ENCODE assay signal across 7 cellular contexts in genomic region chr19:9784163-9784496, GRCh38. TPM values are rescaled to one million over a fixed set of nuclear protein-coding genes. Genes with fewer than 3 reads are reported as not detected.
A peak's percentile ranks its signal among the peaks of the same experiment; 100 is the strongest.
DNase-seq lines count a peak whose midpoint lies in the region; ATAC-seq and TF ChIP-seq lines count a peak whose summit lies in the region.
"Not testable (repeated sequence)": the region's sequence is repeated elsewhere in the genome, so short reads cannot be mapped to it uniquely, and the experiment has no call there.

No MANE protein-coding gene starts in this region.

- H3K4me3 Mint-ChIP-seq in GM23338 (peak overlapping the region; percentile 84; the same call in 2 of the 3 replicates), brain (peak overlapping the region; percentile 86 to 96 (median 90))
- H3K4me3 Mint-ChIP-seq in activated T-cell treated with anti-CD3 and anti-CD28 coated beads, Interleukin-2, amount 50 U/mL, for 24 hours, result peak overlapping the region; percentile 89

- H3K79me2 ChIP-seq in GM23338 (replicated peaks; ENCODE audit: insufficient read depth), result peaks cover 22% of the 10 kb centered on the region

- peak overlapping the region; percentile 98 for H3K27ac Mint-ChIP-seq in GM23338
- peak overlapping the region; percentile 94 for H3K27ac Mint-ChIP-seq in activated T-cell treated with anti-CD3 and anti-CD28 coated beads, Interleukin-2, amount 50 U/mL, for 24 hours
- peak overlapping the region; percentile 97 to 99 (median 98) for H3K27ac Mint-ChIP-seq in brain

- not testable (repeated sequence) for ATAC-seq in GM23338, Panc1

- CTCF ChIA-PET in Panc1 (lab: Charles Lee), result not testable (repeated sequence)

- H3K9me2 ChIP-seq in GM23338 (ENCODE audit: insufficient read depth), result not testable (repeated sequence)

- intact Hi-C loops in Panc1 (cut with micrococcal nuclease; ENCODE audit: unreplicated experiment), result not testable (repeated sequence)

- H3K27me3 Mint-ChIP-seq in GM23338 (ENCODE audit: insufficient read depth, low read depth, poor library complexity); activated T-cell treated with anti-CD3 and anti-CD28 coated beads, Interleukin-2, amount 50 U/mL, for 24 hours; brain: not testable (repeated sequence)

- H3K4me3 ChIP-seq in GM23338, result peak overlapping the region; percentile 73; the same call in 1 of the 2 replicates
- peak overlapping the region; percentile 47 to 50; a peak in 3 of 4 replicates for H3K4me3 ChIP-seq in Panc1 (ENCODE audit: low read depth in 2 of 2, low read length in 2 of 2)
- H3K4me3 ChIP-seq in fibroblast of villous mesenchyme (ENCODE audit: low read depth, low read length); mucosa of stomach (ENCODE audit: low read length): not testable (repeated sequence)
- H3K4me3 ChIP-seq in rectal smooth muscle tissue (ENCODE audit: low read length), result peak overlapping the region; percentile 54

- peak overlapping the region; percentile 91; the same call in 1 of the 2 replicates for H3K4me2 ChIP-seq in GM23338

- in situ Hi-C loops in Panc1 (cut with HindIII; ENCODE audit: low pct_unique_long_range_greater_than_20kb, low sequenced_read_pairs), result not testable (repeated sequence)

- peak overlapping the region; percentile 99 for H3K27ac ChIP-seq in GM23338 (ENCODE audit: low read depth)
- H3K27ac ChIP-seq in Panc1 (ENCODE audit: low read length), result peak overlapping the region; percentile 78
- H3K27ac ChIP-seq in rectal smooth muscle tissue (ENCODE audit: low read depth, low read length), result not testable (repeated sequence)

- not testable (repeated sequence) for TF ChIP-seq CTCF in GM23338 (conservative IDR thresholded peaks at IDR 0.05; ENCODE audit: low read depth in 2 of 2); Panc1 (IDR thresholded peaks at IDR 0.05); brain (conservative IDR thresholded peaks at IDR 0.05); fibroblast of villous mesenchyme (IDR thresholded peaks at IDR 0.05; ENCODE audit: insufficient read depth, low read depth, low read length)

- H3K4me1 Mint-ChIP-seq in GM23338 (peaks cover 32% of the 10 kb centered on the region), brain (peaks cover 22% of the 10 kb centered on the region)
- H3K4me1 Mint-ChIP-seq in activated T-cell treated with anti-CD3 and anti-CD28 coated beads, Interleukin-2, amount 50 U/mL, for 24 hours (ENCODE audit: low read depth), result peaks cover 24% of the 10 kb centered on the region

- not testable (repeated sequence) for H2AFZ ChIP-seq in GM23338

- peaks cover 18% of the 10 kb centered on the region; the same call in 2 of the 3 replicates for H3K36me3 Mint-ChIP-seq in GM23338 (ENCODE audit: low read depth)
- not testable (repeated sequence) for H3K36me3 Mint-ChIP-seq in activated T-cell treated with anti-CD3 and anti-CD28 coated beads, Interleukin-2, amount 50 U/mL, for 24 hours (ENCODE audit: low read depth); brain

- H3K36me3 ChIP-seq in GM23338 (ENCODE audit: insufficient read depth); Panc1 (ENCODE audit: control insufficient read depth, insufficient read depth, low read length); mucosa of stomach (ENCODE audit: control insufficient read depth, insufficient read depth, low read length); rectal smooth muscle tissue (ENCODE audit: control insufficient read depth, insufficient read depth, low read length): not testable (repeated sequence)

- not testable (repeated sequence) for H3K27me3 ChIP-seq in GM23338 (ENCODE audit: insufficient read depth); Panc1 (ENCODE audit: control insufficient read depth, insufficient read depth, low read length); mucosa of stomach (ENCODE audit: control insufficient read depth, insufficient read depth, low read length); rectal smooth muscle tissue (ENCODE audit: control insufficient read depth, insufficient read depth, low read length)

- POLR2A ChIA-PET in Panc1 (lab: Charles Lee), result not testable (repeated sequence)

- BruUV-seq in Panc1 (replicated peaks; lab: Mats Ljungman, UMichigan), result not testable (repeated sequence)

- peaks cover 26% of the 10 kb centered on the region for H3K4me1 ChIP-seq in GM23338 (ENCODE audit: insufficient read depth)
- H3K4me1 ChIP-seq in Panc1 (ENCODE audit: control insufficient read depth, insufficient read depth, low read length); mucosa of stomach (ENCODE audit: control insufficient read depth, insufficient read depth, low read length); rectal smooth muscle tissue (ENCODE audit: control insufficient read depth, insufficient read depth, low read length): not testable (repeated sequence)

- not testable (repeated sequence) for DNase-seq in GM23338 (ENCODE audit: low spot score); Panc1 (ENCODE audit: low read depth, low spot score); activated T-cell treated with anti-CD3 and anti-CD28 coated beads, Interleukin-2, amount 50 U/mL, for 24 hours
- peak; percentile 52 for DNase-seq in fibroblast of villous mesenchyme (ENCODE audit: low read depth)

- H3K9me3 Mint-ChIP-seq in GM23338; activated T-cell treated with anti-CD3 and anti-CD28 coated beads, Interleukin-2, amount 50 U/mL, for 24 hours; brain: not testable (repeated sequence)

- peak overlapping the region; percentile 31 for H3K9ac ChIP-seq in mucosa of stomach (ENCODE audit: low read length)
- H3K9ac ChIP-seq in rectal smooth muscle tissue (ENCODE audit: low read length), result not testable (repeated sequence)

- H3F3A ChIP-seq in GM23338 (replicated peaks; ENCODE audit: low read depth), result peaks cover 17% of the 10 kb centered on the region

- H3K9me3 ChIP-seq in Panc1 (ENCODE audit: control insufficient read depth, insufficient read depth, low read depth, low read length); mucosa of stomach (ENCODE audit: control insufficient read depth, low read length): not testable (repeated sequence)

- not testable (repeated sequence) for H4K20me1 ChIP-seq in GM23338 (replicated peaks; ENCODE audit: insufficient read depth)

RNA-seq across cellular contexts. Expression of gene ZNF846, which starts 15.6 kb away (rescaled TPM):
- total RNA-seq in GM23338 (2014; rRNA removed; shearing (Covaris generic)), result 4.2 and 14.8 TPM in 2 replicates
- polyA plus RNA-seq in GM23338 (2016; fragmentation: Nextera tagmentation; extraction: Ambion mirVana) (6.0 and 7.6 TPM in 2 replicates), brain (ENCODE audit: insufficient read depth, low read depth, low replicate concordance) (5.3 TPM)
- total RNA-seq in Panc1 (2021; ENCODE audit: unreplicated experiment) (10.2 TPM), fibroblast of villous mesenchyme (7.7 and 10.8 TPM in 2 replicates)
- 8.8 TPM for polyA plus RNA-seq in Panc1 (2012; ENCODE audit: insufficient read length)

RNA-seq across cellular contexts. Expression of gene FBXL12, which starts 34.7 kb away (rescaled TPM):
- 25.4 and 32.8 TPM in 2 replicates for total RNA-seq in GM23338 (2014; rRNA removed; shearing (Covaris generic))
- polyA plus RNA-seq in GM23338 (2016; fragmentation: Nextera tagmentation; extraction: Ambion mirVana) (23.5 and 24.1 TPM in 2 replicates), brain (ENCODE audit: insufficient read depth, low read depth, low replicate concordance) (15.3 TPM)
- total RNA-seq in Panc1 (2021; ENCODE audit: unreplicated experiment) (29.2 TPM), fibroblast of villous mesenchyme (21.6 and 26.7 TPM in 2 replicates)
- 33.3 TPM for polyA plus RNA-seq in Panc1 (2012; ENCODE audit: insufficient read length)

RNA-seq across cellular contexts. Expression of gene UBL5, which starts 43.6 kb away (rescaled TPM):
- total RNA-seq in GM23338 (2014; rRNA removed; shearing (Covaris generic)), result 304 and 484 TPM in 2 replicates
- polyA plus RNA-seq in GM23338 (2016; fragmentation: Nextera tagmentation; extraction: Ambion mirVana), result 1,371 and 1,518 TPM in 2 replicates
- total RNA-seq in Panc1 (2021; ENCODE audit: unreplicated experiment), result 379 TPM
- polyA plus RNA-seq in Panc1 (2012; ENCODE audit: insufficient read length), result 631 TPM
- polyA plus RNA-seq in brain (ENCODE audit: insufficient read depth, low read depth, low replicate concordance), result 841 TPM
- 126 and 197 TPM in 2 replicates for total RNA-seq in fibroblast of villous mesenchyme

RNA-seq across cellular contexts. Expression of gene PIN1, which starts 51.0 kb away (rescaled TPM):
- 102 and 127 TPM in 2 replicates for total RNA-seq in GM23338 (2014; rRNA removed; shearing (Covaris generic))
- polyA plus RNA-seq in GM23338 (2016; fragmentation: Nextera tagmentation; extraction: Ambion mirVana) (112 and 127 TPM in 2 replicates), brain (ENCODE audit: insufficient read depth, low read depth, low replicate concordance) (273 TPM)
- total RNA-seq in Panc1 (2021; ENCODE audit: unreplicated experiment) (102 TPM), fibroblast of villous mesenchyme (76.0 and 87.9 TPM in 2 replicates)
- polyA plus RNA-seq in Panc1 (2012; ENCODE audit: insufficient read length), result 114 TPM
